ENCODE assay signal across 1 cellular context in the genomic region with DNA sequence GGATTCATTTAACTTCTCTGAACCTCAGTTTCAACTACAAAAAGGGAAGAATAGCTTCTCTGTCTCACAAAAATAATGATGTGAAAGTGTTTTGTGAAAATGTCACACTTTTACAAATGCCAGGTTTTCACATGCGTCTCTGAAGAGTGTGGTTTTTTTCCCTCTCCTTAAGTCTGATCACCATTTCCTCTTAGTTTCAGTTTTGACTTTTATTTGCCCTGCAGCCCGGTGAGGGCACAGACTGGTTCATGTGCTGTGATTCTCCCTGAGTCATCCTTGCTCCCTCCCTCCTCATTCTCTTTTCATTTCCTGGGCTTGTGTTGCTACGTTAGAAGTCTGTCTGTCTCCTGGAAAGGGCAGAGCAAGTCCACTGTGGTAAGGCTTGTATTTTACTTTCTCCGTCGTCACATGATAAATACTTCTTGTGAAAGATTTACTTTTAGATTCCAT.
TF ChIP-seq lines count a peak whose summit lies in the region.

No MANE protein-coding gene starts in this region.

TF ChIP-seq in A549, 52 proteins besides CTCF, POLR2A, EP300 and RAD21 (continued from another document):
- TF ChIP-seq FOSL2 (IDR thresholded peaks at IDR 0.05) (no peak; the same call in 1 of the 2 replicates), FOSL2 (CRISPR knock-in tag; IDR thresholded peaks at IDR 0.05) (peak; percentile 66), MYC (IDR thresholded peaks at IDR 0.05; ENCODE audit: borderline replicate concordance, low read length) (no peak), MAZ (IDR thresholded peaks at IDR 0.05; ENCODE audit: borderline replicate concordance, low read depth, low read length) (no peak)
- TF ChIP-seq, protein P1, sequence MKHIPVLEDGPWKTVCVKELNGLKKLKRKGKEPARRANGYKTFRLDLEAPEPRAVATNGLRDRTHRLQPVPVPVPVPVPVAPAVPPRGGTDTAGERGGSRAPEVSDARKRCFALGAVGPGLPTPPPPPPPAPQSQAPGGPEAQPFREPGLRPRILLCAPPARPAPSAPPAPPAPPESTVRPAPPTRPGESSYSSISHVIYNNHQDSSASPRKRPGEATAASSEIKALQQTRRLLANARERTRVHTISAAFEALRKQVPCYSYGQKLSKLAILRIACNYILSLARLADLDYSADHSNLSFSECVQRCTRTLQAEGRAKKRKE (CRISPR knock-in tag; IDR thresholded peaks at IDR 0.05; ENCODE audit: low read depth), result no peak
